In the genomic region with DNA sequence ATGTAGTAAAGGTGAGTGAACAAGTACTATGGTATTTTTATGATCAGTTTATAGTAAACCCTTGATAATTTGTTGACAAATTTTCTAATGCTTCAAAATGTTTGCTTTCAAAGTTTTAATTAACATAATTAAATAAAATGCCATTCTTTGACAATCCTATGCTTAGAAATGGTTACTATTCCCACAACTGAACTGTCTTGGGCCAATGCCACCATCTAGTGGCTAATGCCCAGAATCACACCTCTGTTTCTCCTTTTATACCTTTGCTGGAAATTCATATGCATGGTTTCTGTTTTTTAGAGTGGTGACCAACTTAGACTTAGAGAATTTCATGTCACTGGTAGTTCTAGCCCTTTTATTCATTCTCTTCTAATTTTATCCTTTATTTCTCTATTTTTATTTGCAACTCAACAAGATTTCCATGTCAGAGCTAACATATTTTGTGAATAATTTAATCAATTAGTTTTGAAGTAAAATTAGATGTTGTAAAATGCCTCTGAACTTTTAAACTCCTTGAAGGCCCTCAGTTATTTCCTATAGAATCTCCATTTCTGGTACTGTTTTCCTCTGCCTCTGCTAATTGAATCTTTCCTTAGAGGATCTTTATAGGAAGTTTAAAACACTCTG, we compare ENCODE assay signal across 8 cellular contexts. TPM values are rescaled to one million over a fixed set of nuclear protein-coding genes. Genes with fewer than 3 reads are reported as not detected.
DNase-seq lines count a peak whose midpoint lies in the region; ATAC-seq and TF ChIP-seq lines count a peak whose summit lies in the region.

No MANE protein-coding gene starts in this region.

- H3K27ac ChIP-seq in epithelial cell of prostate (no peak overlapping the region), stomach (no peak overlapping the region)

- peaks cover 24 to 49% (median 47%) of the 10 kb centered on the region in 4 donors for H3K36me3 ChIP-seq in stomach

- peak in 5 of 7 experiments; percentile 81 to 90 (median 87) for TF ChIP-seq CTCF in stomach (IDR thresholded peaks at IDR 0.05)

- CTCF ChIA-PET in HEK293T (lab: Yijun Ruan, JAX): interaction anchor here (0.8 to 1.9 kb wide), 11 partner anchors 94 to 372 kb away, joined by 3 to 17 read pairs (median 3); no protein-coding TSS in a partner anchor
- CTCF ChIA-PET in activated CD8-positive, alpha-beta T cell treated with anti-CD3 and anti-CD28 coated beads, Interleukin-2, amount 10 ng/mL, durations not matched to agents 7 days and 5 days (lab: Charles Lee): interaction anchor here (0.6 to 11.7 kb wide), 40 partner anchors 10 to 443 kb away, joined by 3 to 251 read pairs (median 4); a partner anchor contains a TSS

- H3K4me1 Mint-ChIP-seq in activated CD8-positive, alpha-beta T cell treated with anti-CD3 and anti-CD28 coated beads, Interleukin-2, amount 10 ng/mL, durations not matched to agents 7 days and 5 days (ENCODE audit: low read depth): peaks cover 8% of the 10 kb centered on the region

- intact Hi-C loops in stomach (cut with DNase I; ENCODE audit: low total_unique reads): loop anchor here (10.0 kb wide), 2 partner anchors 247 to 357 kb away; no protein-coding TSS in a partner anchor

- H3K27ac Mint-ChIP-seq in activated CD8-positive, alpha-beta T cell treated with anti-CD3 and anti-CD28 coated beads, Interleukin-2, amount 10 ng/mL, durations not matched to agents 7 days and 5 days: no peak overlapping the region

- peaks cover 0 to 26% (median 8%) of the 10 kb centered on the region in 4 donors for H3K4me1 ChIP-seq in stomach

- no peaks in the 10 kb centered on the region for H3K27me3 ChIP-seq in stomach

- DNase-seq in DMS53 treated with DMSO at 0.1 percent for 48 hours (lab: John Stamatoyannopoulos, UW; ENCODE audit: unreplicated experiment): peak; percentile 48
- peak; percentile 54 for DNase-seq in HEK293T (ENCODE audit: extremely low spot score)
- peak; percentile 42 for DNase-seq in NCI-H748 (lab: John Stamatoyannopoulos, UW; ENCODE audit: unreplicated experiment)
- peak; percentile 64 for DNase-seq in activated CD8-positive, alpha-beta T cell treated with anti-CD3 and anti-CD28 coated beads, Interleukin-2, amount 10 ng/mL, durations not matched to agents 7 days and 5 days
- DNase-seq in epithelial cell of prostate (ENCODE audit: low read depth, low spot score): peak; percentile 12
- DNase-seq in myocyte (ENCODE audit: low read depth): peak; percentile 69
- DNase-seq in stomach: peak; percentile 61
- no peak for DNase-seq in NK-92 (lab: John Stamatoyannopoulos, UW; ENCODE audit: unreplicated experiment)

- POLR2A ChIA-PET in HEK293T (lab: Yijun Ruan, JAX): no interaction called here
- POLR2A ChIA-PET in activated CD8-positive, alpha-beta T cell treated with anti-CD3 and anti-CD28 coated beads, Interleukin-2, amount 10 ng/mL, durations not matched to agents 7 days and 5 days (lab: Charles Lee): no interaction called here

- H3K9me3 Mint-ChIP-seq in activated CD8-positive, alpha-beta T cell treated with anti-CD3 and anti-CD28 coated beads, Interleukin-2, amount 10 ng/mL, durations not matched to agents 7 days and 5 days (ENCODE audit: insufficient read depth): no peaks in the 10 kb centered on the region

- H3K4me3 ChIP-seq in stomach: no peak overlapping the region

- TF ChIP-seq EP300 in stomach (IDR thresholded peaks at IDR 0.05): no peak

- no peaks in the 10 kb centered on the region for H3K9me3 ChIP-seq in stomach

- H3K4me3 Mint-ChIP-seq in activated CD8-positive, alpha-beta T cell treated with anti-CD3 and anti-CD28 coated beads, Interleukin-2, amount 10 ng/mL, durations not matched to agents 7 days and 5 days: no peak overlapping the region

- ATAC-seq in activated CD8-positive, alpha-beta T cell treated with anti-CD3 and anti-CD28 coated beads, Interleukin-2, amount 10 ng/mL, durations not matched to agents 7 days and 5 days: peak; percentile 70

- no peaks in the 10 kb centered on the region for H3K27me3 Mint-ChIP-seq in activated CD8-positive, alpha-beta T cell treated with anti-CD3 and anti-CD28 coated beads, Interleukin-2, amount 10 ng/mL, durations not matched to agents 7 days and 5 days (ENCODE audit: low read depth)

- peaks cover 52% of the 10 kb centered on the region for H3K36me3 Mint-ChIP-seq in activated CD8-positive, alpha-beta T cell treated with anti-CD3 and anti-CD28 coated beads, Interleukin-2, amount 10 ng/mL, durations not matched to agents 7 days and 5 days (ENCODE audit: low read depth)

- TF ChIP-seq POLR2A in stomach (IDR thresholded peaks at IDR 0.05): no peak

TF ChIP-seq in HEK293T, 16 proteins besides CTCF, POLR2A, EP300 and RAD21:
- TF ChIP-seq ZNF384 (IDR thresholded peaks at IDR 0.05) (no peak), SUZ12 (IDR thresholded peaks at IDR 0.05) (no peak)

RNA-seq across cellular contexts. Expression of a gene that starts 31.1 kb away (rescaled TPM):
- total RNA-seq in activated CD8-positive, alpha-beta T cell treated with anti-CD3 and anti-CD28 coated beads, Interleukin-2, amount 10 ng/mL, durations not matched to agents 7 days and 5 days: 10 to 100 TPM; 46.2 to 46.7 TPM
- total RNA-seq in myocyte (28.9 and 33.5 TPM in 2 replicates), stomach (10 to 100 TPM; 10.7 to 78.2 (median 57.6) TPM)
- 12.6 TPM for polyA plus RNA-seq in myocyte (2012)
- 10 to 100 TPM; 19.8 to 35.4 (median 32.1) TPM for polyA plus RNA-seq in stomach
